Comparison of ENCODE assay signal across 9 cellular contexts in the genomic region with DNA sequence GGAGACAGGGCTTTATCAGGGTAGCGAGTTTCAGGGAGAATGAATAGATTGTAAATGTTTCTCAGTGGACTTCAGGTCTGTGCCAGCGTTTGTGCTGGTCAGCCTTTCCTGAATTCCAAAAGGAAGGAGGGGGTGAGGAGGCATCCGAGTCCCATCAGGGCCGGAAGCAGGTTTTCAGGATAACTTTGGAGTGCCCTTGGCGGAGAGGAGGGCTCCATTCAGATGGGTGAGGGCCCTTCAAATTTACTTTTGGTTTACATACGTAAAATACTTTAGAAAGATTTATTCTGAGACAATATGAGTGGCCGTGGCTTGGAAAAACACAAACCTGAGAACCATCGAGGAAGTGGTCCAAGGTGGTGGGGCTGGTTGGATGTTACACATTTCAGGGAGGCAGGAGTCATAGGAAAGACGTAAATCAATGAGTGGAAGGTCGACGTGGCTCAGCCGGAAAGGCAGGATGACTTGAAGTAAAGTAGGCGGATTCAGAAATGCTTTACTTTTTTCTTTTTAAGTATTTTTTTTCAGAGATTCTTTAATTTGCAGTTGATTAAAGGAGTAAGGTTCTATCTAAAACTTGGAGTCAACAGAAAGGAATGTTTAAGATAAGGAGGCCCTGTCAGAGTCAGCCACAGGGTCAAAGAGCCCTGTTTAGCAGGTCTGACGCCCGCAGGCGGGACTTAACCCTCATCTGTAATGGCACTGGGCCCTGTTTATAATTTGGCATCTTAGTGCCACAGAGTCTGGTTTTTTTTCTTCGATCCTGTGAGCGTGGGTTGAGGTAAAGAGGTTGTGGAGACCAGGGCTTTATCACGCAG. TPM values are rescaled to one million over a fixed set of nuclear protein-coding genes. Genes with fewer than 3 reads are reported as not detected.
A peak's percentile ranks its signal among the peaks of the same experiment; 100 is the strongest.
DNase-seq lines count a peak whose midpoint lies in the region; ATAC-seq and TF ChIP-seq lines count a peak whose summit lies in the region.
"Had no signal": no experiment of that assay in that cellular context is flagged by ENCODE, and none has a peak within 500 bp of the region (broad histone marks: within the 10 kb centered on the region; RNA-seq: fewer than 3 reads in every experiment).

No MANE protein-coding gene starts in this region.

- H3K9me3 ChIP-seq in CD4-positive, alpha-beta T cell (ENCODE audit: control insufficient read depth, low read length), result no peaks in the 10 kb centered on the region
- H3K9me3 ChIP-seq in WERI-Rb-1 (ENCODE audit: severe bottlenecking), result no peaks in the 10 kb centered on the region

- H3K27ac ChIP-seq in CD4-positive, alpha-beta T cell (ENCODE audit: low read depth, low read length), result no peak overlapping the region
- no peak overlapping the region for H3K27ac ChIP-seq in WERI-Rb-1

- peaks cover 55% of the 10 kb centered on the region for H3K4me1 Mint-ChIP-seq in CD4-positive, alpha-beta T cell (ENCODE audit: low read depth)
- H3K4me1 Mint-ChIP-seq in mesothelial cell of epicardium, result peaks cover 68% of the 10 kb centered on the region
- peaks cover 15% of the 10 kb centered on the region for H3K4me1 Mint-ChIP-seq in activated T-helper 2 cell treated with anti-CD3 and anti-CD28 coated beads, Interferon-gamma antibody, Interleukin-2, Interleukin-4, amounts not matched to agents 10 μg/mL and 5 μg/mL and 100 μg/mL, durations not matched to agents 14 hours and 24 hours and 36 hours (ENCODE audit: low read depth)

- H3K9me3 Mint-ChIP-seq in CD4-positive, alpha-beta T cell, result no peaks in the 10 kb centered on the region
- H3K9me3 Mint-ChIP-seq in mesothelial cell of epicardium, result no peaks in the 10 kb centered on the region
- no peaks in the 10 kb centered on the region for H3K9me3 Mint-ChIP-seq in activated T-helper 2 cell treated with anti-CD3 and anti-CD28 coated beads, Interferon-gamma antibody, Interleukin-2, Interleukin-4, amounts not matched to agents 10 μg/mL and 5 μg/mL and 100 μg/mL, durations not matched to agents 14 hours and 24 hours and 36 hours

- CTCF ChIA-PET in CD4-positive, alpha-beta T cell (lab: Charles Lee), result no interaction called here

- no peak for DNase-seq in CD4-positive, alpha-beta T cell
- DNase-seq in NAMALWA (ENCODE audit: low spot score) (peak; percentile 50), dermis blood vessel endothelial cell (peak; percentile 95), mesothelial cell of epicardium (ENCODE audit: low spot score in 2 of 2, unreplicated experiment in 2 of 2) (peak in 1 of 2 experiments; percentile 68), NCI-H146 (lab: John Stamatoyannopoulos, UW) (no peak), WERI-Rb-1 (no peak)
- no peak for DNase-seq in activated T-helper 2 cell treated with anti-CD3 and anti-CD28 coated beads, Interferon-gamma antibody, Interleukin-2, Interleukin-4, amounts not matched to agents 10 μg/mL and 5 μg/mL and 100 μg/mL, durations not matched to agents 14 hours and 24 hours and 36 hours (ENCODE audit: low spot score)
- no peak for DNase-seq in stimulated activated CD4-positive, alpha-beta T cell treated with anti-CD3 and anti-CD28 coated beads, Interleukin-2, amount 100 ng/mL, for 24 hours
- DNase-seq: NCI-H2029 had no signal

- no peaks in the 10 kb centered on the region for H3K27me3 Mint-ChIP-seq in CD4-positive, alpha-beta T cell
- H3K27me3 Mint-ChIP-seq in mesothelial cell of epicardium (ENCODE audit: low read depth), result no peaks in the 10 kb centered on the region
- no peaks in the 10 kb centered on the region for H3K27me3 Mint-ChIP-seq in activated T-helper 2 cell treated with anti-CD3 and anti-CD28 coated beads, Interferon-gamma antibody, Interleukin-2, Interleukin-4, amounts not matched to agents 10 μg/mL and 5 μg/mL and 100 μg/mL, durations not matched to agents 14 hours and 24 hours and 36 hours (ENCODE audit: low read depth)

- no peak overlapping the region for H3K4me3 ChIP-seq in WERI-Rb-1 (ENCODE audit: low read depth, low read length)

- POLR2A ChIA-PET in CD4-positive, alpha-beta T cell (lab: Charles Lee), result no interaction called here

- H3K36me3 Mint-ChIP-seq in CD4-positive, alpha-beta T cell (ENCODE audit: low read depth), result peaks cover 5% of the 10 kb centered on the region
- H3K36me3 Mint-ChIP-seq in mesothelial cell of epicardium, result peaks cover 3% of the 10 kb centered on the region
- peaks cover 3% of the 10 kb centered on the region for H3K36me3 Mint-ChIP-seq in activated T-helper 2 cell treated with anti-CD3 and anti-CD28 coated beads, Interferon-gamma antibody, Interleukin-2, Interleukin-4, amounts not matched to agents 10 μg/mL and 5 μg/mL and 100 μg/mL, durations not matched to agents 14 hours and 24 hours and 36 hours (ENCODE audit: low read depth)

- no peak for TF ChIP-seq CTCF in CD4-positive, alpha-beta T cell (IDR thresholded peaks at IDR 0.05)
- no peak for TF ChIP-seq CTCF in mesothelial cell of epicardium (IDR thresholded peaks at IDR 0.05; ENCODE audit: unreplicated experiment)
- TF ChIP-seq CTCF in WERI-Rb-1 (IDR thresholded peaks at IDR 0.05; ENCODE audit: low read depth, low read length), result no peak

- no peak overlapping the region for H3K4me3 Mint-ChIP-seq in CD4-positive, alpha-beta T cell
- H3K4me3 Mint-ChIP-seq in mesothelial cell of epicardium, result peak overlapping the region; percentile 44
- no peak overlapping the region for H3K4me3 Mint-ChIP-seq in activated T-helper 2 cell treated with anti-CD3 and anti-CD28 coated beads, Interferon-gamma antibody, Interleukin-2, Interleukin-4, amounts not matched to agents 10 μg/mL and 5 μg/mL and 100 μg/mL, durations not matched to agents 14 hours and 24 hours and 36 hours (ENCODE audit: low read depth)

- H3K36me3 ChIP-seq in WERI-Rb-1, result peaks cover 3% of the 10 kb centered on the region

- intact Hi-C loops in CD4-positive, alpha-beta T cell (cut with DNase I, micrococcal nuclease), result no loop called here
- intact Hi-C loops in activated T-helper 2 cell treated with anti-CD3 and anti-CD28 coated beads, Interferon-gamma antibody, Interleukin-2, Interleukin-4, amounts not matched to agents 10 μg/mL and 5 μg/mL and 100 μg/mL, durations not matched to agents 14 hours and 24 hours and 36 hours (cut with micrococcal nuclease), result no loop called here

- H3K27me3 ChIP-seq in CD4-positive, alpha-beta T cell (ENCODE audit: control insufficient read depth, insufficient read depth, low read length), result no peaks in the 10 kb centered on the region
- no peaks in the 10 kb centered on the region for H3K27me3 ChIP-seq in WERI-Rb-1 (ENCODE audit: insufficient read depth, low read depth, severe bottlenecking)

- peak overlapping the region; percentile 8 for H3K27ac Mint-ChIP-seq in CD4-positive, alpha-beta T cell
- peak overlapping the region; percentile 99 for H3K27ac Mint-ChIP-seq in mesothelial cell of epicardium
- H3K27ac Mint-ChIP-seq in activated T-helper 2 cell treated with anti-CD3 and anti-CD28 coated beads, Interferon-gamma antibody, Interleukin-2, Interleukin-4, amounts not matched to agents 10 μg/mL and 5 μg/mL and 100 μg/mL, durations not matched to agents 14 hours and 24 hours and 36 hours, result no peak overlapping the region

- ATAC-seq in CD4-positive, alpha-beta T cell (ENCODE audit: poor library complexity), result no peak

RNA-seq across cellular contexts. Expression of a gene that starts 32.8 kb away (rescaled TPM):
- total RNA-seq in CD4-positive, alpha-beta T cell, result 10 to 100 TPM; 56.7 to 66.8 TPM
- 32.0 and 41.7 TPM in 2 replicates for total RNA-seq in dermis blood vessel endothelial cell
- 107 to 114 TPM (median 112 TPM) in 3 replicates for total RNA-seq in mesothelial cell of epicardium
- total RNA-seq in activated T-helper 2 cell treated with anti-CD3 and anti-CD28 coated beads, Interferon-gamma antibody, Interleukin-2, Interleukin-4, amounts not matched to agents 10 μg/mL and 5 μg/mL and 100 μg/mL, durations not matched to agents 14 hours and 24 hours and 36 hours, result 72.0 and 75.2 TPM in 2 replicates

Comparison
In these comparisons a context has a peak if more than half of its experiments do, and no peak if none do; other contexts are left out.
1. DNase-seq: peak in NAMALWA (single experiment) and dermis blood vessel endothelial cell (single experiment); none in CD4-positive, alpha-beta T cell (0 of 10), activated T-helper 2 cell treated with anti-CD3 and anti-CD28 coated beads, Interferon-gamma antibody, Interleukin-2, Interleukin-4, amounts not matched to agents 10 μg/mL and 5 μg/mL and 100 μg/mL, durations not matched to agents 14 hours and 24 hours and 36 hours (single experiment), stimulated activated CD4-positive, alpha-beta T cell treated with anti-CD3 and anti-CD28 coated beads, Interleukin-2, amount 100 ng/mL, for 24 hours (0 of 2), NCI-H146 (single experiment) and WERI-Rb-1 (single experiment).